Comparison of ENCODE assay signal across 1 cellular context in the genomic region with DNA sequence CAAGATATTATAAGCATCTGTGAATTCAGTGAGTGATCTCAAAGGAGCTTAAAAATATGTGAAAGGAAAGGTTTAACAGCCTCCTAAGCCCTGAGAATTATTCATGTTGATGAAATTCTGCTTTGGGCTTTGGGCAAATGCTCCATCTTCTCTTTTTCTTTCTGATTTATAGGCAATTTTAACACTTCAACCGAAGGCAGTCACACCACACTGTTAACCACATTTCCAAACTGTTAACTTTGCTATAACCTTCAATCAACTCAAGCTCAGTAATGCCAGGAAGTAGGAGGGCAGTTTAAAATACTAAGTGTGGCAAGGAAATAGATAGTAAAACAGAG.
TF ChIP-seq lines count a peak whose summit lies in the region.

No MANE protein-coding gene starts in this region.

TF ChIP-seq in SK-N-SH, 30 proteins besides CTCF, POLR2A, EP300 and RAD21 (continued from another document):
- TF ChIP-seq REST (IDR thresholded peaks at IDR 0.05; ENCODE audit: low read depth, low read length) (no peak), ELF1 (IDR thresholded peaks at IDR 0.05) (no peak), RCOR1 (IDR thresholded peaks at IDR 0.05; ENCODE audit: low read length) (no peak), NFIC (IDR thresholded peaks at IDR 0.05; ENCODE audit: borderline replicate concordance) (no peak), TAF1 (IDR thresholded peaks at IDR 0.05; ENCODE audit: borderline replicate concordance, low read depth, low read length) (no peak), SMC3 (IDR thresholded peaks at IDR 0.05; ENCODE audit: low read depth, low read length) (no peak), CHD2 (IDR thresholded peaks at IDR 0.05; ENCODE audit: low read length, partially characterized antibody) (no peak), MEF2A (IDR thresholded peaks at IDR 0.05; ENCODE audit: borderline replicate concordance, low read depth) (no peak)
TF ChIP-seq in SK-N-SH: peak in this region for 0.
